Comparison of ENCODE assay signal across 1 cellular context in genomic region chr18:33316146-33316587, GRCh38.
TF ChIP-seq lines count a peak whose summit lies in the region.

No MANE protein-coding gene starts in this region.

TF ChIP-seq in GM23338, 12 proteins besides CTCF, POLR2A, EP300 and RAD21 (continued from another document):
- TF ChIP-seq ZNF114 (CRISPR knock-in tag; IDR thresholded peaks at IDR 0.05), result no peak
- no peak for TF ChIP-seq STAT1 (IDR thresholded peaks at IDR 0.05; ENCODE audit: unreplicated experiment)
- TF ChIP-seq JUNB (IDR thresholded peaks at IDR 0.05; ENCODE audit: unreplicated experiment), result no peak
- no peak for TF ChIP-seq NANOG (IDR thresholded peaks at IDR 0.05; ENCODE audit: borderline replicate concordance)
- TF ChIP-seq POLR2AphosphoS5 (IDR thresholded peaks at IDR 0.05; ENCODE audit: low read depth), result no peak
- TF ChIP-seq ZNF462 (CRISPR knock-in tag; IDR thresholded peaks at IDR 0.05), result no peak
